ENCODE assay signal across 7 cellular contexts in the genomic region with DNA sequence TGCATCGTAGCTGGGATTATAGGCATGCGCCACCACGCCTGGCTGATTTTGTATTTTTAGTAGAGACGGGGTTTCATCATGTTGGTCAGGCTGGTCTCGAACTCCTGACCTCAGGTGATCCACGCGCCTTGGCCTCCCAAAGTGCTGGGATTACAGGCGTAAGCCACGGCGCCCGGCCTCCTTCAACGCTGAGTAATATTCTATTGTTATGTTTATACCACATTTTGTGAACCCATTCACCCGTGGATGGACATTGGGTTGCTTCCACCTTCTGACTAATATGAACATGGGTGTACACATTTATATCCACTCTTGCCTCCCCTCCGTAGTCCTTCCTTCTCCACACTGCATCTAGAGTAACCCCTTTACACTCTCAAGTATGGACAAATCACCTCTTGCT. TPM values are rescaled to one million over a fixed set of nuclear protein-coding genes. Genes with fewer than 3 reads are reported as not detected.
A peak's percentile ranks its signal among the peaks of the same experiment; 100 is the strongest.
DNase-seq lines count a peak whose midpoint lies in the region; ATAC-seq, FAIRE-seq and TF ChIP-seq lines count a peak whose summit lies in the region.
"Not testable (repeated sequence)": the region's sequence is repeated elsewhere in the genome, so short reads cannot be mapped to it uniquely, and the experiment has no call there.

No MANE protein-coding gene starts in this region.

- not testable (repeated sequence) for H3K36me3 ChIP-seq in CD8-positive, alpha-beta memory T cell (ENCODE audit: insufficient read depth, low read length); astrocyte (ENCODE audit: insufficient read depth, low read length); hepatocyte (replicated peaks; ENCODE audit: insufficient read depth, low read depth)

- not testable (repeated sequence) for H3K36me3 Mint-ChIP-seq in CD8-positive, alpha-beta memory T cell; IgD-negative memory B cell; activated T-cell treated with anti-CD3 and anti-CD28 coated beads, Interleukin-2, amount 50 U/mL, for 4 hours (ENCODE audit: insufficient read depth); astrocyte (ENCODE audit: low read depth, unreplicated experiment); nephron (ENCODE audit: low read depth)

- WGBS in hepatocyte (ENCODE audit: low lambda C conversion rate, missing lambda C conversion rate), result 98% methylated on average over 14 of the region's 14 CpGs

- not testable (repeated sequence) for FAIRE-seq in astrocyte (lab: Jason Lieb, UNC)

- not testable (repeated sequence) for H3K9ac ChIP-seq in astrocyte (ENCODE audit: low read length)

- DNase-seq in CD8-positive, alpha-beta memory T cell; activated T-cell treated with anti-CD3 and anti-CD28 coated beads, Interleukin-2, amount 50 U/mL, for 4 hours; astrocyte (ENCODE audit: low read depth); hepatocyte (ENCODE audit: low spot score): not testable (repeated sequence)

- not testable (repeated sequence) for H2AFZ ChIP-seq in astrocyte (ENCODE audit: low read depth, low read length); hepatocyte

- H4K20me1 ChIP-seq in astrocyte (ENCODE audit: insufficient read depth, low read length); hepatocyte (ENCODE audit: insufficient read depth, poor library complexity, severe bottlenecking): not testable (repeated sequence)

- not testable (repeated sequence) for H3K27me3 ChIP-seq in CD8-positive, alpha-beta memory T cell (ENCODE audit: insufficient read depth, low read length, poor library complexity, severe bottlenecking); astrocyte (ENCODE audit: insufficient read depth, low read length); hepatocyte

- peak overlapping the region in 6 of 8 donors; percentile 0 to 100 (median 48) for H3K27ac Mint-ChIP-seq in CD8-positive, alpha-beta memory T cell
- H3K27ac Mint-ChIP-seq in IgD-negative memory B cell (peak overlapping the region; percentile 76 to 81 (median 79)), nephron (peak overlapping the region in 2 of 3 experiments; percentile 94)
- not testable (repeated sequence) for H3K27ac Mint-ChIP-seq in astrocyte (ENCODE audit: unreplicated experiment)

- not testable (repeated sequence) for H3K27ac ChIP-seq in CD8-positive, alpha-beta memory T cell (ENCODE audit: low read depth, low read length); astrocyte (ENCODE audit: low read depth, low read length)
- H3K27ac ChIP-seq in VCaP, result peak overlapping the region; percentile 98
- H3K27ac ChIP-seq in hepatocyte, result peak overlapping the region; percentile 92

- not testable (repeated sequence) for H3K4me2 ChIP-seq in astrocyte (ENCODE audit: low read length); hepatocyte

- H3K9me3 Mint-ChIP-seq in CD8-positive, alpha-beta memory T cell; IgD-negative memory B cell; activated T-cell treated with anti-CD3 and anti-CD28 coated beads, Interleukin-2, amount 50 U/mL, for 4 hours; astrocyte (ENCODE audit: unreplicated experiment); nephron: not testable (repeated sequence)

- peaks cover 29% of the 10 kb centered on the region for H3K4me1 ChIP-seq in CD8-positive, alpha-beta memory T cell (ENCODE audit: insufficient read depth, low read length)
- H3K4me1 ChIP-seq in astrocyte (ENCODE audit: insufficient read depth, low read length), result peaks cover 14% of the 10 kb centered on the region
- H3K4me1 ChIP-seq in hepatocyte (ENCODE audit: insufficient read depth), result not testable (repeated sequence)

- not testable (repeated sequence) for H3K9me3 ChIP-seq in CD8-positive, alpha-beta memory T cell (ENCODE audit: low read length); astrocyte (ENCODE audit: insufficient read depth, low read depth, low read length); hepatocyte (ENCODE audit: low read depth)

- POLR2A ChIA-PET in CD8-positive, alpha-beta memory T cell (lab: Charles Lee), result not testable (repeated sequence)

- H3K4me3 ChIP-seq in CD8-positive, alpha-beta memory T cell (ENCODE audit: low read length); astrocyte (ENCODE audit: insufficient read depth, low read depth, low read length); hepatocyte: not testable (repeated sequence)

- TF ChIP-seq CTCF in VCaP (conservative IDR thresholded peaks at IDR 0.05); astrocyte (IDR thresholded peaks at IDR 0.05; ENCODE audit: insufficient read depth, low read depth, low read length); hepatocyte (IDR thresholded peaks at IDR 0.05; ENCODE audit: poor library complexity); nephron (IDR thresholded peaks at IDR 0.05; ENCODE audit: unreplicated experiment in 3 of 3): not testable (repeated sequence)

- peaks cover 22 to 36% (median 29%) of the 10 kb centered on the region in 3 donors for H3K4me1 Mint-ChIP-seq in CD8-positive, alpha-beta memory T cell
- H3K4me1 Mint-ChIP-seq in IgD-negative memory B cell, result peaks cover 21 to 23% (median 22%) of the 10 kb centered on the region in 3 donors
- H3K4me1 Mint-ChIP-seq in activated T-cell treated with anti-CD3 and anti-CD28 coated beads, Interleukin-2, amount 50 U/mL, for 4 hours (ENCODE audit: low read depth), result peaks cover 21% of the 10 kb centered on the region
- H3K4me1 Mint-ChIP-seq in astrocyte (ENCODE audit: low read depth, unreplicated experiment), result not testable (repeated sequence)
- peaks cover 17% of the 10 kb centered on the region for H3K4me1 Mint-ChIP-seq in nephron

- H3K79me2 ChIP-seq in astrocyte (ENCODE audit: insufficient read depth, low read length) (peaks cover 35% of the 10 kb centered on the region), hepatocyte (peaks cover 31% of the 10 kb centered on the region)

- H3K4me3 Mint-ChIP-seq in CD8-positive, alpha-beta memory T cell, result peak overlapping the region; percentile 92 to 99 (median 96)
- H3K4me3 Mint-ChIP-seq in IgD-negative memory B cell (peak overlapping the region; percentile 88 to 100 (median 94)), astrocyte (ENCODE audit: unreplicated experiment) (peak overlapping the region; percentile 94), nephron (peak overlapping the region; percentile 92 to 99 (median 95))
- H3K4me3 Mint-ChIP-seq in activated T-cell treated with anti-CD3 and anti-CD28 coated beads, Interleukin-2, amount 50 U/mL, for 4 hours, result peak overlapping the region; percentile 92

- not testable (repeated sequence) for ATAC-seq in activated T-cell treated with anti-CD3 and anti-CD28 coated beads, Interleukin-2, amount 50 U/mL, for 4 hours

- CTCF ChIA-PET in CD8-positive, alpha-beta memory T cell (lab: Charles Lee), result not testable (repeated sequence)

- H3K9me2 ChIP-seq in hepatocyte (replicated peaks; ENCODE audit: insufficient read depth), result not testable (repeated sequence)

- H3K27me3 Mint-ChIP-seq in CD8-positive, alpha-beta memory T cell; IgD-negative memory B cell; activated T-cell treated with anti-CD3 and anti-CD28 coated beads, Interleukin-2, amount 50 U/mL, for 4 hours (ENCODE audit: low read depth); astrocyte (ENCODE audit: low read depth, unreplicated experiment); nephron (ENCODE audit: low read depth): not testable (repeated sequence)

RNA-seq across cellular contexts. Expression of gene GARRE1, which starts 1.2 kb away (rescaled TPM):
- 10 to 100 TPM; 12.1 to 13.5 TPM for total RNA-seq in CD8-positive, alpha-beta memory T cell
- polyA plus RNA-seq in CD8-positive, alpha-beta memory T cell, result 6.1 TPM
- polyA plus RNA-seq in IgD-negative memory B cell (8.6 TPM), hepatocyte (9.0 and 10.2 TPM in 2 replicates)
- 1 to 10 TPM; 8.1 to 8.9 (median 8.4) TPM for total RNA-seq in activated T-cell treated with anti-CD3 and anti-CD28 coated beads, Interleukin-2, amount 50 U/mL, for 4 hours
- total RNA-seq in astrocyte (20.1 and 23.8 TPM in 2 replicates), hepatocyte (15.4 and 16.3 TPM in 2 replicates)
